In genomic region chr19:11887618-11888531, GRCh38 we compare ENCODE assay signal across 7 cellular contexts. TPM values are rescaled to one million over a fixed set of nuclear protein-coding genes. Genes with fewer than 3 reads are reported as not detected.
DNase-seq lines count a peak whose midpoint lies in the region; ATAC-seq, FAIRE-seq and TF ChIP-seq lines count a peak whose summit lies in the region.

ZNF69 (plus strand) TSS chr19:11887782; CDS start chr19:11887924, 142 bp downstream.

- peak within 1 kb of the TSS; percentile 88 to 95 for H3K27ac ChIP-seq in kidney (ENCODE audit: low read depth in 2 of 2, low read length in 2 of 2)
- peak within 1 kb of the TSS; percentile 43 to 85 (median 76) for H3K27ac ChIP-seq in spleen

- intact Hi-C loops in kidney (cut with DNase I) (no loop called here), spleen (cut with DNase I; ENCODE audit: low total_unique reads) (no loop called here)

- WGBS in spleen, 5 donors, result 0 to 1% (median 1%) methylated on average over 41 to 56 of the region's 56 CpGs

- H3K4me3 ChIP-seq in choroid plexus epithelial cell (ENCODE audit: low read depth, low read length), result peak within 1 kb of the TSS; percentile 65
- H3K4me3 ChIP-seq in kidney (ENCODE audit: low read length in 2 of 2), result peak within 1 kb of the TSS; percentile 56 to 82
- H3K4me3 ChIP-seq in spleen, result peak within 1 kb of the TSS; percentile 50 to 81 (median 64)

- no peak for TF ChIP-seq POLR2A in spleen (IDR thresholded peaks at IDR 0.05)

- FAIRE-seq in kidney (lab: Jason Lieb, UNC), result no peak

- H3K4me1 ChIP-seq in kidney (ENCODE audit: control insufficient read depth in 1 of 2, insufficient read depth in 1 of 2, low read depth in 1 of 2, low read length in 2 of 2) (peaks cover 0 to 7% of the 10 kb centered on the region in 2 donors), spleen (peaks cover 0 to 23% (median 14%) of the 10 kb centered on the region in 6 donors)

- peak within 1 kb of the TSS; percentile 8 to 62 for H3K9ac ChIP-seq in kidney (ENCODE audit: low read length in 2 of 2)

- H3K36me3 ChIP-seq in kidney (ENCODE audit: control insufficient read depth in 1 of 2, insufficient read depth in 2 of 2, low read length in 2 of 2) (no peaks in the 10 kb centered on the region), spleen (no peaks in the 10 kb centered on the region)

- TF ChIP-seq CTCF in choroid plexus epithelial cell (conservative IDR thresholded peaks at IDR 0.05; ENCODE audit: low read depth, low read length) (peak; percentile 21), kidney (IDR thresholded peaks at IDR 0.05; ENCODE audit: borderline replicate concordance, extremely low read depth, insufficient read depth) (peak; percentile 16), spleen (IDR thresholded peaks at IDR 0.05 in 8 of 11, conservative IDR thresholded peaks at IDR 0.05 in 3 of 11) (peak in 3 of 11 experiments; percentile 15 to 27 (median 20))

- ATAC-seq in activated CD4-positive, CD25-positive, alpha-beta regulatory T cell treated with anti-CD3 and anti-CD28 coated beads, Interleukin-2, amount 50 U/mL, for 24 hours, result peak; percentile 82 to 88
- ATAC-seq in GM18520 (IDR thresholded peaks at IDR 0.05; ENCODE audit: unreplicated experiment), result no peak

- H3K27me3 ChIP-seq in spleen (replicated peaks in 1 of 7), result peaks cover 0 to 6% (median 0%) of the 10 kb centered on the region in 7 donors

- DNase-seq in GM19238 (ENCODE audit: insufficient read length, low spot score) (peak; percentile 40), NCI-H1930 (lab: John Stamatoyannopoulos, UW) (peak; percentile 9 to 70), choroid plexus epithelial cell (ENCODE audit: low read depth) (peak; percentile 75), kidney (peak; percentile 94), spleen (peak; percentile 88)

- H3K9me3 ChIP-seq in kidney (ENCODE audit: control insufficient read depth in 1 of 2, low read length in 2 of 2) (no peaks in the 10 kb centered on the region), spleen (peaks cover 0 to 9% (median 0%) of the 10 kb centered on the region in 8 donors)

RNA-seq across cellular contexts. Expression of gene ZNF69, which starts in this region (rescaled TPM):
- total RNA-seq in kidney (16.4 TPM), spleen (10 to 100 TPM in 1 of 7 donors, 1 to 10 TPM in 6; 3.1 to 11.0 (median 5.9) TPM)
- polyA plus RNA-seq in kidney (ENCODE audit: insufficient read depth, low read depth, low replicate concordance) (7.8 TPM), spleen (1 to 10 TPM; 1.8 to 3.4 (median 2.9) TPM)

Comparison
In these comparisons a context has a peak if more than half of its experiments do, and no peak if none do; other contexts are left out.
1. DNase-seq: peak in every context shown above with its lines; median percentile 94 in kidney; 88 in spleen; 75 in choroid plexus epithelial cell; 40 in GM19238; 40 in NCI-H1930.